Comparison of ENCODE assay signal across 1 cellular context in genomic region chr15:78380143-78380542, GRCh38. TPM values are rescaled to one million over a fixed set of nuclear protein-coding genes. Genes with fewer than 3 reads are reported as not detected.
"Had no signal": no experiment of that assay in that cellular context is flagged by ENCODE, and none has a peak within 500 bp of the region (broad histone marks: within the 10 kb centered on the region; RNA-seq: fewer than 3 reads in every experiment).

No MANE protein-coding gene starts in this region.

RNA-seq across cellular contexts. Expression of gene CRABP1, which starts 40.0 kb away (rescaled TPM):
- total RNA-seq: G401 had no signal
